In the genomic region with DNA sequence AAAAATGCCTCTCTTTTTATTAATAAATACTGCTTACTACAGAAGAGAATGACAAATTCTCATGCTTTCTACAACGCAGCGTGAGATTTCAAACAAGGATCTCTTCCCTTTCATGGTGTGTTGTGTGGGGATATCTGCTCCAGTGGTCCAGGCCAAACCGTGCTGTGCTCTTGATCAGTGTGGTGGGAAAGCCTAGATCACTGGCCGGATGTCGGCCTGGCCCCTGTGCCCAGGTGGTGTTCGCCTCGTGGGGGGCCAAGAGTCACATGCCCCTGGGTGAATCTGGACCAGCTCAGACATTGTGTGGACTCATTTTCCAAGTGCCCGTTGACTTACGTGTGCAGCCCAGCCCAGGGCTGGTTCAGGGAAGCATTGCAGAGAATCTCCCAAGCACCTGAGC, we compare ENCODE assay signal across 15 cellular contexts. TPM values are rescaled to one million over a fixed set of nuclear protein-coding genes. Genes with fewer than 3 reads are reported as not detected.
DNase-seq lines count a peak whose midpoint lies in the region; ATAC-seq, FAIRE-seq and TF ChIP-seq lines count a peak whose summit lies in the region.
"Had no signal": no experiment of that assay in that cellular context is flagged by ENCODE, and none has a peak within 500 bp of the region (broad histone marks: within the 10 kb centered on the region; RNA-seq: fewer than 3 reads in every experiment).

No MANE protein-coding gene starts in this region.

- no peak overlapping the region for H3K23ac ChIP-seq in trophoblast cell (ENCODE audit: low read length)

- peak overlapping the region in 2 of 5 experiments; percentile 10 to 50 for H3K27ac Mint-ChIP-seq in brain
- H3K27ac Mint-ChIP-seq: CD8-positive, alpha-beta memory T cell had no signal

- no peaks in the 10 kb centered on the region for H4K20me1 ChIP-seq in DND-41 (ENCODE audit: insufficient read depth, low read length)
- peaks cover 3% of the 10 kb centered on the region for H4K20me1 ChIP-seq in neural cell (ENCODE audit: insufficient read depth)

- no peak overlapping the region for H2AK5ac ChIP-seq in trophoblast cell (ENCODE audit: low read length)

- DNase-seq in DND-41 (no peak), HTR-8/SVneo (ENCODE audit: insufficient read length, low spot score) (no peak), foreskin keratinocyte (no peak), trophoblast cell (no peak)
- DNase-seq: BE2C; Caco-2; CD8-positive, alpha-beta memory T cell; IMR-90 had no signal

- H3K4ac ChIP-seq in trophoblast cell (ENCODE audit: low read depth, low read length): no peak overlapping the region

- no peak overlapping the region for H3K4me3 ChIP-seq in DND-41 (ENCODE audit: low read depth in 1 of 2, low read length in 2 of 2)
- H3K4me3 ChIP-seq in neural cell (ENCODE audit: low read length): peak overlapping the region; percentile 78
- H3K4me3 ChIP-seq in trophoblast cell (ENCODE audit: low read depth, low read length): no peak overlapping the region
- H3K4me3 ChIP-seq: A549 had no signal

- TF ChIP-seq RAD21 in neural cell (conservative IDR thresholded peaks at IDR 0.05): no peak

- H3K4me1 ChIP-seq in DND-41 (ENCODE audit: insufficient read depth, low read length) (peaks cover 14% of the 10 kb centered on the region), foreskin keratinocyte (peaks cover 21% of the 10 kb centered on the region), trophoblast cell (ENCODE audit: control insufficient read depth in 1 of 2, insufficient read depth in 2 of 2, low read length in 2 of 2) (peaks cover 3 to 8% of the 10 kb centered on the region in 2 experiments)
- H3K4me1 ChIP-seq: BE2C, Caco-2 had no signal

- H3K9me2 ChIP-seq in neural cell (ENCODE audit: insufficient read depth, low read length): no peaks in the 10 kb centered on the region

- H3K79me1 ChIP-seq in trophoblast cell (ENCODE audit: low read length): no peaks in the 10 kb centered on the region

- H2BK120ac ChIP-seq in trophoblast cell (ENCODE audit: insufficient read depth, low read length, poor library complexity): no peak overlapping the region

- H2BK12ac ChIP-seq in trophoblast cell (ENCODE audit: low read length): no peak overlapping the region

- 0 out of 2 replicates have a peak overlapping the region, but pooled peaks have one; percentile 6 for H3K9ac ChIP-seq in DND-41 (ENCODE audit: low read depth, low read length)
- no peak overlapping the region for H3K9ac ChIP-seq in neural cell (ENCODE audit: low read length)
- H3K9ac ChIP-seq in trophoblast cell (ENCODE audit: low read length): no peak overlapping the region

- H3K27ac ChIP-seq in DND-41 (ENCODE audit: low read length) (peak overlapping the region; percentile 51), neural cell (ENCODE audit: low read length) (no peak overlapping the region), foreskin keratinocyte (no peak overlapping the region), trophoblast cell (ENCODE audit: low read depth, low read length) (no peak overlapping the region)
- H3K27ac ChIP-seq: A549, HL-60 had no signal

- no peak overlapping the region for H2BK5ac ChIP-seq in trophoblast cell (ENCODE audit: low read depth, low read length, poor library complexity)

- WGBS in trophoblast cell (ENCODE audit: extremely low coverage, insufficient coverage, insufficient read length): no CpG with 5 or more reads among the region's 9 CpGs

- no peak overlapping the region for H3K18ac ChIP-seq in trophoblast cell (ENCODE audit: low read length)

- H3K79me2 ChIP-seq in DND-41 (ENCODE audit: insufficient read depth, low read length): no peaks in the 10 kb centered on the region
- peaks cover 31% of the 10 kb centered on the region for H3K79me2 ChIP-seq in neural cell (replicated peaks; ENCODE audit: insufficient read depth, low read length)
- H3K79me2 ChIP-seq in trophoblast cell (ENCODE audit: control insufficient read depth, insufficient read depth, low read length, poor library complexity): no peaks in the 10 kb centered on the region

- H3K27me3 ChIP-seq in DND-41 (ENCODE audit: insufficient read depth, low read length, poor library complexity): no peaks in the 10 kb centered on the region
- peaks cover 1% of the 10 kb centered on the region for H3K27me3 ChIP-seq in neural cell (ENCODE audit: insufficient read depth, low read depth, low read length)
- H3K27me3 ChIP-seq in foreskin keratinocyte: peaks cover 6% of the 10 kb centered on the region
- peaks cover 38% of the 10 kb centered on the region for H3K27me3 ChIP-seq in trophoblast cell (ENCODE audit: insufficient read depth, low read length)

- peaks cover under 1% of the 10 kb centered on the region for H3K27me3 Mint-ChIP-seq in brain

- H3K14ac ChIP-seq in trophoblast cell (ENCODE audit: low read length): no peak overlapping the region

- no peak overlapping the region for H4K12ac ChIP-seq in trophoblast cell (ENCODE audit: low read depth, low read length)

- ATAC-seq in DND-41 (ENCODE audit: insufficient read depth, low read depth) (no peak), foreskin keratinocyte (no peak), GM21515 (IDR thresholded peaks at IDR 0.05; ENCODE audit: unreplicated experiment) (no peak)
- ATAC-seq: A549, HCT116 had no signal

- FAIRE-seq in HTR-8/SVneo (lab: Jason Lieb, UNC): peak; percentile 89
- FAIRE-seq: A549, H54 had no signal

- H3K9me3 ChIP-seq in DND-41 (ENCODE audit: insufficient read depth, low read length, severe bottlenecking) (no peaks in the 10 kb centered on the region), neural cell (ENCODE audit: low read length) (no peaks in the 10 kb centered on the region), trophoblast cell (ENCODE audit: insufficient read depth, low read depth, low read length) (no peaks in the 10 kb centered on the region)
- H3K9me3 ChIP-seq: A549, BE2C had no signal

- H4K8ac ChIP-seq in trophoblast cell (ENCODE audit: low read depth, low read length): no peak overlapping the region

- TF ChIP-seq CTCF in DND-41 (IDR thresholded peaks at IDR 0.05; ENCODE audit: borderline replicate concordance, extremely low read depth, low read length, poor library complexity, severe bottlenecking) (no peak), brain (conservative IDR thresholded peaks at IDR 0.05) (no peak), neural cell (IDR thresholded peaks at IDR 0.05; ENCODE audit: poor library complexity, severe bottlenecking) (no peak), foreskin keratinocyte (conservative IDR thresholded peaks at IDR 0.05) (no peak)

- peaks cover 48% of the 10 kb centered on the region for H3K4me1 Mint-ChIP-seq in brain

- no peak overlapping the region for H4K91ac ChIP-seq in trophoblast cell (ENCODE audit: low read depth, low read length)

- peak overlapping the region in 4 of 5 experiments; percentile 2 to 59 (median 28) for H3K4me3 Mint-ChIP-seq in brain
- H3K4me3 Mint-ChIP-seq: CD8-positive, alpha-beta memory T cell had no signal

- no peaks in the 10 kb centered on the region for H3F3A ChIP-seq in neural cell (ENCODE audit: insufficient read depth, low read length, poor library complexity, severe bottlenecking)

- H3K9me3 Mint-ChIP-seq in brain: peaks cover 0 to 14% (median 0%) of the 10 kb centered on the region in 5 experiments

- peaks cover 39% of the 10 kb centered on the region for H3K36me3 Mint-ChIP-seq in brain
- H3K36me3 Mint-ChIP-seq: CD8-positive, alpha-beta memory T cell had no signal

- H2AFZ ChIP-seq in DND-41 (ENCODE audit: low read depth, low read length) (peak overlapping the region; percentile 63), neural cell (ENCODE audit: low read depth, low read length) (no peak overlapping the region), trophoblast cell (ENCODE audit: insufficient read depth, low read length, poor library complexity) (no peak overlapping the region)

- TF ChIP-seq EP300 in neural cell (conservative IDR thresholded peaks at IDR 0.05; ENCODE audit: poor library complexity, severe bottlenecking): no peak

- no peak overlapping the region for H3K4me2 ChIP-seq in DND-41 (ENCODE audit: insufficient read depth, low read length)
- H3K4me2 ChIP-seq in neural cell (ENCODE audit: low read length): no peak overlapping the region
- H3K4me2 ChIP-seq in trophoblast cell (ENCODE audit: low read length): no peak overlapping the region
- H3K4me2 ChIP-seq: A549 had no signal

- H3K36me3 ChIP-seq in DND-41 (ENCODE audit: insufficient read depth, low read length): no peaks in the 10 kb centered on the region
- H3K36me3 ChIP-seq in neural cell (ENCODE audit: insufficient read depth, low read length): peaks cover 6% of the 10 kb centered on the region
- no peaks in the 10 kb centered on the region for H3K36me3 ChIP-seq in trophoblast cell (ENCODE audit: control insufficient read depth in 1 of 2, insufficient read depth in 2 of 2, low read length in 2 of 2)
- H3K36me3 ChIP-seq: BE2C had no signal

TF ChIP-seq in neural cell, 6 proteins besides CTCF, POLR2A, EP300 and RAD21 (continues in another document):
- TF ChIP-seq TAF1 (IDR thresholded peaks at IDR 0.05; ENCODE audit: low read depth): no peak
- TF ChIP-seq EZH2 (IDR thresholded peaks at IDR 0.05; ENCODE audit: borderline replicate concordance, insufficient read depth, low read length, poor library complexity, severe bottlenecking): no peak
- TF ChIP-seq SMC3 (conservative IDR thresholded peaks at IDR 0.05; ENCODE audit: poor library complexity): no peak
- no peak for TF ChIP-seq POLR2AphosphoS5 (IDR thresholded peaks at IDR 0.05)

RNA-seq across cellular contexts. Expression of a gene that starts 4.3 kb away (rescaled TPM):
- 5.2 TPM for polyA plus RNA-seq in brain (ENCODE audit: insufficient read depth, low read depth, low replicate concordance)
- polyA plus RNA-seq in neural cell: 24.6 and 32.0 TPM in 2 replicates
- 72.0 and 80.8 TPM in 2 replicates for polyA minus RNA-seq in neural cell
- total RNA-seq in foreskin keratinocyte: 11.2 and 12.8 TPM in 2 replicates
- polyA plus RNA-seq in foreskin keratinocyte: 5.9 and 7.3 TPM in 2 replicates
- polyA plus RNA-seq in trophoblast cell (2013): 0.33 and 0.42 TPM in 2 replicates
- total RNA-seq: Caco-2; CD8-positive, alpha-beta memory T cell had no signal
